Comparison of ENCODE assay signal across 1 cellular context in the genomic region with DNA sequence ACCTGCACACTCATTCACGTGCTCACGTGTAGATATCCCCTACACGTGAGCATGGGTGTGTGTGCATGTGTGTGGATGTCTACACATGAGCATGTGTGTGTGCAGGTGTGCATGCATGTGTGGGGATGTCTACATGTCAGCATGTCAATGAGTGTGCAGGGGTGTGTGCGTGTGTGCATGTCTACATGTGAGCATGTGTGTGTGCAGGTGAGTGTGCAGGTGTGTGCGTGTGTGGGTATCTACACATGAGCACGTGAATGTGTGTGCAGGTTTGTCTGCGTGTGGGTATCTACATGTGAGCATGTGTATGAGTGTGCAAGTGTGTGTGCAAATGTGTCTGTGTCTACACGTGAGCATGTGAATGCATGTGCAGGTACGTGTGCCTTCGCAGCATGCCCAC.
TF ChIP-seq lines count a peak whose summit lies in the region.

No MANE protein-coding gene starts in this region.

TF ChIP-seq in GM12878, 131 proteins besides CTCF, POLR2A, EP300 and RAD21:
- TF ChIP-seq BCL3 (IDR thresholded peaks at IDR 0.05; ENCODE audit: borderline replicate concordance, insufficient read depth, low read depth, low read length, poor library complexity, severe bottlenecking), result peak; percentile 11
- no peak for TF ChIP-seq RAD51 (IDR thresholded peaks at IDR 0.05)
